10 cellular contexts compared by ENCODE assay signal in genomic region chr14:59622641-59623040, GRCh38. TPM values are rescaled to one million over a fixed set of nuclear protein-coding genes. Genes with fewer than 3 reads are reported as not detected.
"Had no signal": no experiment of that assay in that cellular context is flagged by ENCODE, and none has a peak within 500 bp of the region (broad histone marks: within the 10 kb centered on the region; RNA-seq: fewer than 3 reads in every experiment).

No MANE protein-coding gene starts in this region.

- H3K27ac Mint-ChIP-seq: GM23338 had no signal

- H3K4me3 ChIP-seq: GM23338, K562 had no signal

- H3K4me3 Mint-ChIP-seq: GM23338, H9 had no signal

- ATAC-seq: GM23338, K562 had no signal

- H2AFZ ChIP-seq: GM23338 had no signal

- FAIRE-seq: H1, H54, K562 had no signal

- H3K4me2 ChIP-seq: GM23338 had no signal

- H3K27ac ChIP-seq: HL-60 had no signal

- H3K4me1 Mint-ChIP-seq: GM23338, H9 had no signal

- DNase-seq: H9, HCEC 1CT, IMR-90, KG1 had no signal

RNA-seq across cellular contexts. Expression of gene CCDC175, which starts 46.0 kb away (rescaled TPM):
- total RNA-seq: GM23338, HT1080, IMR-90, K562 had no signal
- polyA plus RNA-seq: H1, IMR-90, K562 had no signal
